ENCODE assay signal across 21 cellular contexts in genomic region chr22:48738204-48738980, GRCh38.
A peak's percentile ranks its signal among the peaks of the same experiment; 100 is the strongest.
DNase-seq lines count a peak whose midpoint lies in the region; ATAC-seq and TF ChIP-seq lines count a peak whose summit lies in the region.
"Had no signal": no experiment of that assay in that cellular context is flagged by ENCODE, and none has a peak within 500 bp of the region (broad histone marks: within the 10 kb centered on the region; RNA-seq: fewer than 3 reads in every experiment).

No MANE protein-coding gene starts in this region.

- H3K36me3 Mint-ChIP-seq in CD14-positive monocyte, result no peaks in the 10 kb centered on the region

- H3K4me1 Mint-ChIP-seq in CD14-positive monocyte, result no peaks in the 10 kb centered on the region
- H3K4me1 Mint-ChIP-seq: B cell had no signal

- H3K4me3 ChIP-seq in HEK293 (ENCODE audit: low read depth, low read length) (no peak overlapping the region), left lung (no peak overlapping the region)
- H3K4me3 ChIP-seq: A549, GM12878, HAP-1 had no signal

- no peak overlapping the region for H3K4me3 Mint-ChIP-seq in CD14-positive monocyte
- H3K4me3 Mint-ChIP-seq: B cell had no signal

- ATAC-seq in left lung, result no peak
- no peak for ATAC-seq in sciatic nerve
- no peak for ATAC-seq in GM21360 (IDR thresholded peaks at IDR 0.05; ENCODE audit: unreplicated experiment)
- ATAC-seq in GM18519 (IDR thresholded peaks at IDR 0.05; ENCODE audit: low FRiP score, unreplicated experiment), result no peak
- ATAC-seq: A549, GM12878 had no signal

- H3K27ac Mint-ChIP-seq in CD14-positive monocyte, result peak overlapping the region in 1 of 7 donors; percentile 55
- H3K27ac Mint-ChIP-seq: B cell had no signal

- CTCF ChIA-PET in HEK293 (lab: Yijun Ruan, JAX), result interaction anchor here (0.6 kb wide), 1 partner anchor 19 kb away, joined by 3 read pairs; no protein-coding TSS in a partner anchor

- H3K4me1 ChIP-seq in HEK293 (ENCODE audit: control insufficient read depth, insufficient read depth, low read length) (no peaks in the 10 kb centered on the region), left lung (no peaks in the 10 kb centered on the region)
- H3K4me1 ChIP-seq: HAP-1 had no signal

- peaks cover 0 to 4% (median 1%) of the 10 kb centered on the region in 3 donors for H3K27me3 Mint-ChIP-seq in CD14-positive monocyte (ENCODE audit: low read depth in 3 of 3)
- H3K27me3 Mint-ChIP-seq: B cell had no signal

- intact Hi-C loops in CD14-positive monocyte (cut with micrococcal nuclease), result no loop called here
- intact Hi-C loops in left lung (cut with DNase I), result no loop called here
- intact Hi-C loops in sciatic nerve (cut with DNase I), result no loop called here

- H3K36me3 ChIP-seq in HEK293 (ENCODE audit: control insufficient read depth in 2 of 2, insufficient read depth in 1 of 2, low read length in 2 of 2) (no peaks in the 10 kb centered on the region), left lung (no peaks in the 10 kb centered on the region)
- H3K36me3 ChIP-seq: HAP-1 had no signal

- peaks cover 3 to 40% (median 18%) of the 10 kb centered on the region in 7 donors for H3K9me3 Mint-ChIP-seq in CD14-positive monocyte

- H3K27me3 ChIP-seq in left lung, result no peaks in the 10 kb centered on the region

- POLR2A ChIA-PET in HEK293 (lab: Yijun Ruan, JAX), result interaction anchor here (0.5 kb wide), 1 partner anchor 108 kb away, joined by 3 read pairs; no protein-coding TSS in a partner anchor

- peak; percentile 13 for DNase-seq in CD14-positive monocyte (ENCODE audit: low spot score)
- peak; percentile 8 to 65 for DNase-seq in left lung
- peak; percentile 47 for DNase-seq in sciatic nerve (ENCODE audit: low spot score)
- DNase-seq in GM03348 (ENCODE audit: low spot score), result no peak
- no peak for DNase-seq in T-helper 1 cell
- DNase-seq: DMS79; KG1; NCI-H1105; NCI-H2081; NCI-H2171; NCI-H345; NCI-H524; NCI-H774; NK-92 treated with Interleukin-12 subunit alpha and Interleukin-12 subunit beta, amount 100 ng/mL, for 24 hours had no signal

- H3K9me3 ChIP-seq in HEK293 (ENCODE audit: control insufficient read depth, insufficient read depth, low read depth, low read length) (no peaks in the 10 kb centered on the region), left lung (peaks cover 0 to 2% of the 10 kb centered on the region in 2 donors)
- H3K9me3 ChIP-seq: A549, HAP-1 had no signal

- H3K27ac ChIP-seq in HEK293 (ENCODE audit: extremely low read depth, low read depth, low read length), result no peak overlapping the region
- H3K27ac ChIP-seq in left lung, result no peak overlapping the region
- H3K27ac ChIP-seq: A549 had no signal

- TF ChIP-seq CTCF in CD14-positive monocyte (IDR thresholded peaks at IDR 0.05) (no peak), HEK293 (tag by site-specific recombination; IDR thresholded peaks at IDR 0.05) (no peak), left lung (IDR thresholded peaks at IDR 0.05) (no peak)

TF ChIP-seq in HEK293, 187 proteins besides CTCF, POLR2A, EP300 and RAD21:
- no peak for TF ChIP-seq ZNF26 (tag by site-specific recombination; IDR thresholded peaks at IDR 0.05)
- TF ChIP-seq ZNF449 (tag by site-specific recombination; IDR thresholded peaks at IDR 0.05), result no peak
- peak; percentile 70 for TF ChIP-seq GLIS1 (tag by site-specific recombination; IDR thresholded peaks at IDR 0.05)

Comparison
In these comparisons a context has a peak if more than half of its experiments do, and no peak if none do; other contexts are left out.
1. DNase-seq: peak in CD14-positive monocyte (single experiment), left lung (2 of 2) and sciatic nerve (single experiment); none in GM03348 (single experiment) and T-helper 1 cell (0 of 5).